17 cellular contexts compared by ENCODE assay signal in genomic region chr17:2433696-2434095, GRCh38. TPM values are rescaled to one million over a fixed set of nuclear protein-coding genes. Genes with fewer than 3 reads are reported as not detected.
A peak's percentile ranks its signal among the peaks of the same experiment; 100 is the strongest.
DNase-seq lines count a peak whose midpoint lies in the region; ATAC-seq and TF ChIP-seq lines count a peak whose summit lies in the region.
"Had no signal": no experiment of that assay in that cellular context is flagged by ENCODE, and none has a peak within 500 bp of the region (broad histone marks: within the 10 kb centered on the region; RNA-seq: fewer than 3 reads in every experiment).

No MANE protein-coding gene starts in this region.

- no peak overlapping the region for H3K4me3 Mint-ChIP-seq in H9
- H3K4me3 Mint-ChIP-seq in WTC11, result no peak overlapping the region
- no peak overlapping the region for H3K4me3 Mint-ChIP-seq in activated CD8-positive, alpha-beta T cell treated with anti-CD3 and anti-CD28 coated beads, Interleukin-2, amount 10 ng/mL, durations not matched to agents 7 days and 5 days

- H4K8ac ChIP-seq in H9 (replicated peaks; ENCODE audit: insufficient read length, low read depth, low read length), result no peak overlapping the region

- H2BK15ac ChIP-seq in H9 (ENCODE audit: low read depth, low read length), result no peak overlapping the region

- intact Hi-C loops in mucosa of descending colon (cut with DNase I, micrococcal nuclease), result no loop called here
- intact Hi-C loops in lower lobe of right lung (cut with DNase I), result no loop called here

- peaks cover 3% of the 10 kb centered on the region for H3K23me2 ChIP-seq in H9 (ENCODE audit: insufficient read length, low read depth, low read length, poor library complexity, severe bottlenecking)

- H3K56ac ChIP-seq in H9 (ENCODE audit: insufficient read length, low read depth, low read length), result no peak overlapping the region

- H3K4me1 Mint-ChIP-seq in H9 (peaks cover 35 to 37% of the 10 kb centered on the region in 2 experiments), WTC11 (peaks cover 33% of the 10 kb centered on the region)
- no peaks in the 10 kb centered on the region for H3K4me1 Mint-ChIP-seq in activated CD8-positive, alpha-beta T cell treated with anti-CD3 and anti-CD28 coated beads, Interleukin-2, amount 10 ng/mL, durations not matched to agents 7 days and 5 days (ENCODE audit: low read depth)

- no peak overlapping the region for H3K9ac ChIP-seq in BLaER1 treated with 17β-estradiol and CSF1 and Interleukin-3, amounts not matched to agents 10 nM and 100 nM
- H3K9ac ChIP-seq in H9 (ENCODE audit: extremely low read depth, insufficient read length, low read length), result no peak overlapping the region

- no peak for DNase-seq in H9
- DNase-seq in WTC11 (ENCODE audit: low spot score), result no peak
- peak; percentile 36 for DNase-seq in foreskin melanocyte
- DNase-seq in mucosa of descending colon, result no peak
- DNase-seq in ureter (ENCODE audit: low spot score), result no peak
- DNase-seq in activated CD8-positive, alpha-beta T cell treated with anti-CD3 and anti-CD28 coated beads, Interleukin-2, amount 10 ng/mL, durations not matched to agents 7 days and 5 days, result no peak
- DNase-seq in lower lobe of right lung, result no peak
- DNase-seq: cerebellar nuclear complex, DMS153, heart left ventricle, kidney glomerular epithelial cell, MM.1S, NCI-H2171 had no signal

- H3K9me3 ChIP-seq in BLaER1 treated with 17β-estradiol and CSF1 and Interleukin-3, amounts not matched to agents 10 nM and 100 nM (replicated peaks in 1 of 11), result no peaks in the 10 kb centered on the region
- H3K9me3 ChIP-seq in H9 (ENCODE audit: control insufficient read depth, low read depth, low read length), result no peaks in the 10 kb centered on the region
- H3K9me3 ChIP-seq in mucosa of descending colon, result no peaks in the 10 kb centered on the region
- H3K9me3 ChIP-seq in lower lobe of right lung, result no peaks in the 10 kb centered on the region
- H3K9me3 ChIP-seq: heart left ventricle had no signal

- H3K36me3 ChIP-seq in BLaER1 treated with 17β-estradiol and CSF1 and Interleukin-3, amounts not matched to agents 10 nM and 100 nM, result peaks cover 50 to 91% (median 72%) of the 10 kb centered on the region in 11 experiments; a peak in 21 of 22 replicates
- no peaks in the 10 kb centered on the region for H3K36me3 ChIP-seq in mucosa of descending colon (ENCODE audit: low read depth)
- peaks cover 65% of the 10 kb centered on the region for H3K36me3 ChIP-seq in lower lobe of right lung

- CTCF ChIA-PET in WTC11 (lab: Charles Lee), result interaction anchor here (1.8 to 4.5 kb wide), 3 partner anchors 18 to 51 kb away, joined by 9 to 29 read pairs (median 13); no protein-coding TSS in a partner anchor
- CTCF ChIA-PET in activated CD8-positive, alpha-beta T cell treated with anti-CD3 and anti-CD28 coated beads, Interleukin-2, amount 10 ng/mL, durations not matched to agents 7 days and 5 days (lab: Charles Lee), result interaction anchor here (8.8 kb wide), 1 partner anchor 16 kb away, joined by 53 read pairs; no protein-coding TSS in a partner anchor

- H3K79me1 ChIP-seq in H9 (ENCODE audit: insufficient read depth, low read depth, low read length, poor library complexity, severe bottlenecking), result no peaks in the 10 kb centered on the region

- no peak overlapping the region for H2BK5ac ChIP-seq in H9 (ENCODE audit: insufficient read length, low read length)

- peaks cover 22 to 46% (median 39%) of the 10 kb centered on the region in 3 experiments; a peak in 6 of 7 replicates for H3K36me3 Mint-ChIP-seq in H9 (ENCODE audit: insufficient read depth in 1 of 3, low read depth in 3 of 3)
- peaks cover 39% of the 10 kb centered on the region for H3K36me3 Mint-ChIP-seq in WTC11
- H3K36me3 Mint-ChIP-seq in activated CD8-positive, alpha-beta T cell treated with anti-CD3 and anti-CD28 coated beads, Interleukin-2, amount 10 ng/mL, durations not matched to agents 7 days and 5 days (ENCODE audit: low read depth), result peaks cover 19% of the 10 kb centered on the region
- H3K36me3 Mint-ChIP-seq: activated naive CD4-positive, alpha-beta T cell treated with anti-CD3 and anti-CD28 coated beads, Interleukin-2, amount 50 U/mL, for 72 hours had no signal

- no peaks in the 10 kb centered on the region for H3K27me3 ChIP-seq in BLaER1 treated with 17β-estradiol and CSF1 and Interleukin-3, amounts not matched to agents 10 nM and 100 nM
- no peaks in the 10 kb centered on the region for H3K27me3 ChIP-seq in H9 (ENCODE audit: insufficient read depth, low read length)
- H3K27me3 ChIP-seq in lower lobe of right lung (ENCODE audit: low read depth), result no peaks in the 10 kb centered on the region
- H3K27me3 ChIP-seq: heart left ventricle had no signal

- H2BK12ac ChIP-seq in H9 (ENCODE audit: insufficient read length, low read depth, low read length), result no peak overlapping the region

- TF ChIP-seq CTCF in H9 (conservative IDR thresholded peaks at IDR 0.05) (no peak), WTC11 (IDR thresholded peaks at IDR 0.05) (no peak), mucosa of descending colon (IDR thresholded peaks at IDR 0.05) (no peak), lower lobe of right lung (IDR thresholded peaks at IDR 0.05) (no peak)

- no peak overlapping the region for H3K4ac ChIP-seq in H9 (ENCODE audit: low read depth, low read length)

- no peak overlapping the region for H4K5ac ChIP-seq in H9 (ENCODE audit: insufficient read length, low read depth, low read length)

- no peak overlapping the region for H2AFZ ChIP-seq in H9 (ENCODE audit: low read length)

- no peak overlapping the region for H3T11ph ChIP-seq in H9 (ENCODE audit: low read length)

- no peak overlapping the region for H4K91ac ChIP-seq in H9 (ENCODE audit: insufficient read length, low read depth, low read length)

- H3K79me2 ChIP-seq in H9 (ENCODE audit: insufficient read depth, low read length), result no peaks in the 10 kb centered on the region

- H2BK120ac ChIP-seq in H9 (ENCODE audit: low read depth, low read length, poor library complexity, severe bottlenecking), result no peak overlapping the region

- peaks cover 0 to 14% (median 0%) of the 10 kb centered on the region in 11 experiments; a peak in 6 of 22 replicates for H4K20me1 ChIP-seq in BLaER1 treated with 17β-estradiol and CSF1 and Interleukin-3, amounts not matched to agents 10 nM and 100 nM
- H4K20me1 ChIP-seq in H9 (ENCODE audit: control insufficient read depth, insufficient read depth, insufficient read length), result no peaks in the 10 kb centered on the region

- no peak overlapping the region for H2BK20ac ChIP-seq in H9 (ENCODE audit: low read depth, low read length, poor library complexity, severe bottlenecking)

- ATAC-seq in WTC11 (peak; percentile 34), mucosa of descending colon (no peak), lower lobe of right lung (no peak)
- ATAC-seq in activated CD8-positive, alpha-beta T cell treated with anti-CD3 and anti-CD28 coated beads, Interleukin-2, amount 10 ng/mL, durations not matched to agents 7 days and 5 days, result no peak
- ATAC-seq: heart left ventricle had no signal

- peaks cover 47 to 62% (median 54%) of the 10 kb centered on the region in 10 experiments for H3K4me1 ChIP-seq in BLaER1 treated with 17β-estradiol and CSF1 and Interleukin-3, amounts not matched to agents 10 nM and 100 nM
- H3K4me1 ChIP-seq in H9 (ENCODE audit: insufficient read depth, low read length) (no peaks in the 10 kb centered on the region; the same call in 1 of the 2 replicates), mucosa of descending colon (ENCODE audit: low read depth) (no peaks in the 10 kb centered on the region), lower lobe of right lung (no peaks in the 10 kb centered on the region)

- peak overlapping the region in 2 of 11 experiments; percentile 71 to 80; a peak in 1 of 22 replicates for H3K27ac ChIP-seq in BLaER1 treated with 17β-estradiol and CSF1 and Interleukin-3, amounts not matched to agents 10 nM and 100 nM
- H3K27ac ChIP-seq in H9 (ENCODE audit: insufficient read length, low read depth, low read length) (no peak overlapping the region), lower lobe of right lung (no peak overlapping the region)
- H3K27ac ChIP-seq: heart left ventricle, SK-N-MC, VCaP had no signal

- WGBS in H9 (ENCODE audit: extremely low coverage, insufficient read length, low lambda C conversion rate), result no CpG with 5 or more reads among the region's 11 CpGs

- H3K18ac ChIP-seq in H9 (ENCODE audit: insufficient read length, low read depth, low read length), result no peak overlapping the region

- H3K27ac Mint-ChIP-seq in H9, result peak overlapping the region in 2 of 3 experiments; percentile 68 to 85; a peak in 4 of 7 replicates
- peak overlapping the region; percentile 84 for H3K27ac Mint-ChIP-seq in WTC11
- no peak overlapping the region for H3K27ac Mint-ChIP-seq in activated CD8-positive, alpha-beta T cell treated with anti-CD3 and anti-CD28 coated beads, Interleukin-2, amount 10 ng/mL, durations not matched to agents 7 days and 5 days

- POLR2A ChIA-PET in WTC11 (lab: Charles Lee), result interaction anchor here (0.6 kb wide), 1 partner anchor 11 kb away, joined by 4 read pairs; no protein-coding TSS in a partner anchor
- POLR2A ChIA-PET in activated CD8-positive, alpha-beta T cell treated with anti-CD3 and anti-CD28 coated beads, Interleukin-2, amount 10 ng/mL, durations not matched to agents 7 days and 5 days (lab: Charles Lee), result no interaction called here

- no peaks in the 10 kb centered on the region for H3K27me3 Mint-ChIP-seq in H9 (ENCODE audit: low read depth)
- H3K27me3 Mint-ChIP-seq in WTC11 (ENCODE audit: low read depth), result no peaks in the 10 kb centered on the region
- H3K27me3 Mint-ChIP-seq in activated CD8-positive, alpha-beta T cell treated with anti-CD3 and anti-CD28 coated beads, Interleukin-2, amount 10 ng/mL, durations not matched to agents 7 days and 5 days (ENCODE audit: low read depth), result no peaks in the 10 kb centered on the region

- peak overlapping the region in 8 of 11 experiments; percentile 30 to 91 (median 85); a peak in 14 of 22 replicates for H3K4me2 ChIP-seq in BLaER1 treated with 17β-estradiol and CSF1 and Interleukin-3, amounts not matched to agents 10 nM and 100 nM
- H3K4me2 ChIP-seq in H9 (ENCODE audit: insufficient read depth, insufficient read length, low read length), result no peak overlapping the region

- H3K23ac ChIP-seq in H9 (ENCODE audit: insufficient read length, low read depth, low read length), result no peak overlapping the region

- H3K9me3 Mint-ChIP-seq in H9, result no peaks in the 10 kb centered on the region; a peak in 1 of 5 replicates
- no peaks in the 10 kb centered on the region for H3K9me3 Mint-ChIP-seq in WTC11
- H3K9me3 Mint-ChIP-seq in activated CD8-positive, alpha-beta T cell treated with anti-CD3 and anti-CD28 coated beads, Interleukin-2, amount 10 ng/mL, durations not matched to agents 7 days and 5 days (ENCODE audit: insufficient read depth), result no peaks in the 10 kb centered on the region
- H3K9me3 Mint-ChIP-seq: activated naive CD4-positive, alpha-beta T cell treated with anti-CD3 and anti-CD28 coated beads, Interleukin-2, amount 50 U/mL, for 72 hours had no signal

- no peak overlapping the region for H2AK5ac ChIP-seq in H9 (ENCODE audit: insufficient read length, low read length)

- no peak overlapping the region for H3K14ac ChIP-seq in H9 (ENCODE audit: insufficient read depth, low read length)

- H3K4me3 ChIP-seq in BLaER1 treated with 17β-estradiol and CSF1 and Interleukin-3, amounts not matched to agents 10 nM and 100 nM, result no peak overlapping the region
- no peak overlapping the region for H3K4me3 ChIP-seq in mucosa of descending colon
- H3K4me3 ChIP-seq in lower lobe of right lung, result no peak overlapping the region
- H3K4me3 ChIP-seq: heart left ventricle, SK-N-MC had no signal

RNA-seq across cellular contexts. Expression of gene MNT, which starts 32.8 kb away (rescaled TPM):
- total RNA-seq in H9 (2021) (37.4 and 38.9 TPM in 2 replicates), WTC11 (2021) (18.3 to 21.6 TPM (median 18.4 TPM) in 3 replicates), mucosa of descending colon (10 to 100 TPM; 22.8 to 39.1 (median 25.2) TPM), ureter (47.4 TPM), lower lobe of right lung (32.6 TPM)
- total RNA-seq in activated CD8-positive, alpha-beta T cell treated with anti-CD3 and anti-CD28 coated beads, Interleukin-2, amount 10 ng/mL, durations not matched to agents 7 days and 5 days, result 10 to 100 TPM; 24.1 to 24.2 TPM
